In the genomic region with DNA sequence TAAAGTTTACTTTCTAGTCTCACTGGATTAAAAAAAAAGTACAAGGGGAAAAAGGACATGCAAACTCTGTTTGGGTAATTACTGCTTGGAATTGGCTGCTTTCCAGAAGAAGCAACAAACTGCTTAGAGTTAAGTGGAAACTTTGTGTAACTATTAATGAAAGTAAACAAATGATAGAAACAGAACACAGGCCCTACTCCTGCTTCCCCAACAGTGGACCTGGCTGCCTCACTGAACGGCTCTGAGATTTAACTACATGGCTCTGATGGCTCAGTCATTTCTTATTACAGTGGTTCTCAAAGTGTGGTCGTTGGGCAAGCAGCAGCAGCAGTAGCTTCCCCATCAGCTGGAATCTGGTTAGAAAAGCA, we compare ENCODE assay signal across 9 cellular contexts.
DNase-seq lines count a peak whose midpoint lies in the region; ATAC-seq and TF ChIP-seq lines count a peak whose summit lies in the region.
"Had no signal": no experiment of that assay in that cellular context is flagged by ENCODE, and none has a peak within 500 bp of the region (broad histone marks: within the 10 kb centered on the region; RNA-seq: fewer than 3 reads in every experiment).

No MANE protein-coding gene starts in this region.

- H3K23ac ChIP-seq in neuronal stem cell (ENCODE audit: low read depth, low read length, poor library complexity), result no peak overlapping the region

- ATAC-seq in GM18868 (IDR thresholded peaks at IDR 0.05; ENCODE audit: unreplicated experiment) (peak; percentile 64), HG02884 (IDR thresholded peaks at IDR 0.05; ENCODE audit: unreplicated experiment) (peak; percentile 47), mucosa of descending colon (peak; percentile 54), esophagus mucosa (no peak)

- H3K18ac ChIP-seq in neuronal stem cell (ENCODE audit: low read length), result no peak overlapping the region

- no peak overlapping the region for H2BK15ac ChIP-seq in neuronal stem cell (ENCODE audit: low read length)

- H3K27ac Mint-ChIP-seq in progenitor cell of endocrine pancreas, result no peak overlapping the region

- H3K27me3 ChIP-seq in neuronal stem cell (ENCODE audit: control insufficient read depth in 3 of 3, insufficient read depth in 3 of 3, low read depth in 1 of 3, low read length in 3 of 3), result no peaks in the 10 kb centered on the region

- H2AFZ ChIP-seq in neuronal stem cell (ENCODE audit: low read length), result no peak overlapping the region

- no peak overlapping the region for H2BK5ac ChIP-seq in neuronal stem cell (ENCODE audit: low read length)

- peaks cover 2% of the 10 kb centered on the region for H3K4me1 ChIP-seq in mucosa of descending colon (ENCODE audit: low read depth)
- peaks cover 0 to 5% of the 10 kb centered on the region in 2 donors for H3K4me1 ChIP-seq in neuronal stem cell (ENCODE audit: control insufficient read depth in 2 of 2, insufficient read depth in 1 of 2, low read depth in 1 of 2, low read length in 2 of 2)

- H3K14ac ChIP-seq in neuronal stem cell (ENCODE audit: low read length), result no peak overlapping the region

- H3K4me3 ChIP-seq in astrocyte of the cerebellum (ENCODE audit: low read depth, low read length), result no peak overlapping the region
- H3K4me3 ChIP-seq in mucosa of descending colon, result no peak overlapping the region
- H3K4me3 ChIP-seq in neuronal stem cell (ENCODE audit: low read length in 2 of 2), result no peak overlapping the region

- H3K9me3 ChIP-seq in mucosa of descending colon (peaks cover 3% of the 10 kb centered on the region), neuronal stem cell (replicated peaks in 1 of 2; ENCODE audit: control insufficient read depth in 2 of 2, insufficient read depth in 1 of 2, low read depth in 1 of 2, low read length in 2 of 2) (peaks cover 2% of the 10 kb centered on the region in 2 donors)

- no peak overlapping the region for H3K4me3 Mint-ChIP-seq in progenitor cell of endocrine pancreas (ENCODE audit: low read depth)

- H2BK120ac ChIP-seq in neuronal stem cell (ENCODE audit: low read depth, low read length), result no peak overlapping the region

- H3K9me3 Mint-ChIP-seq in progenitor cell of endocrine pancreas (ENCODE audit: low read depth), result peaks cover 3% of the 10 kb centered on the region

- DNase-seq in astrocyte of the cerebellum (ENCODE audit: low read depth) (peak; percentile 23), mucosa of descending colon (peak in 1 of 3 donors; percentile 11), neuronal stem cell (ENCODE audit: low spot score) (no peak), NCI-H1436 treated with DMSO at 0.1 percent for 48 hours (lab: John Stamatoyannopoulos, UW) (no peak), progenitor cell of endocrine pancreas (ENCODE audit: low spot score, unreplicated experiment) (no peak)
- DNase-seq: activated CD4-positive, alpha-beta T cell treated with anti-CD3 and anti-CD28 coated beads for 48 hours had no signal

- WGBS in neuronal stem cell (ENCODE audit: extremely low coverage in 2 of 2, insufficient read length in 2 of 2, insufficient replicate concordance in 1 of 2), 2 donors, result no CpG with 5 or more reads among the region's 2 CpGs

- in situ Hi-C loops in astrocyte of the cerebellum (cut with HindIII; ENCODE audit: low sequenced_read_pairs), result no loop called here

- H3K4me1 Mint-ChIP-seq in progenitor cell of endocrine pancreas (ENCODE audit: low read depth), result peaks cover 4% of the 10 kb centered on the region

- H3K36me3 ChIP-seq in mucosa of descending colon (ENCODE audit: low read depth) (no peaks in the 10 kb centered on the region), neuronal stem cell (replicated peaks in 1 of 2; ENCODE audit: control insufficient read depth in 2 of 2, insufficient read depth in 2 of 2, low read length in 2 of 2) (no peaks in the 10 kb centered on the region)

- H3K36me3 Mint-ChIP-seq in progenitor cell of endocrine pancreas (ENCODE audit: insufficient read depth), result peaks cover 10% of the 10 kb centered on the region

- H3K27me3 Mint-ChIP-seq in progenitor cell of endocrine pancreas, result no peaks in the 10 kb centered on the region

- H2BK12ac ChIP-seq in neuronal stem cell (ENCODE audit: low read length), result no peak overlapping the region

- TF ChIP-seq CTCF in astrocyte of the cerebellum (IDR thresholded peaks at IDR 0.05; ENCODE audit: low read depth, low read length, missing control alignments) (no peak), mucosa of descending colon (IDR thresholded peaks at IDR 0.05) (no peak), progenitor cell of endocrine pancreas (IDR thresholded peaks at IDR 0.05; ENCODE audit: unreplicated experiment) (no peak)

- no peak overlapping the region for H4K8ac ChIP-seq in neuronal stem cell (ENCODE audit: low read depth, low read length)

- H3K9ac ChIP-seq in neuronal stem cell (ENCODE audit: low read depth, low read length, poor library complexity), result no peak overlapping the region

- no peak overlapping the region for H3K27ac ChIP-seq in neuronal stem cell (replicated peaks; ENCODE audit: low read length)

- no peak overlapping the region for H2AK5ac ChIP-seq in neuronal stem cell (ENCODE audit: low read depth, low read length)

- no peak overlapping the region for H3K4me2 ChIP-seq in neuronal stem cell (ENCODE audit: insufficient read depth, low read length, poor library complexity, severe bottlenecking)

- H3K4ac ChIP-seq in neuronal stem cell (ENCODE audit: low read length), result no peak overlapping the region

- H3K79me1 ChIP-seq in neuronal stem cell (ENCODE audit: low read depth, low read length), result no peaks in the 10 kb centered on the region

- intact Hi-C loops in mucosa of descending colon (cut with DNase I, micrococcal nuclease), result no loop called here

- no peak overlapping the region for H4K91ac ChIP-seq in neuronal stem cell (ENCODE audit: low read depth, low read length, poor library complexity)
